22 cellular contexts compared by ENCODE assay signal in genomic region chr19:5696196-5697021, GRCh38. TPM values are rescaled to one million over a fixed set of nuclear protein-coding genes. Genes with fewer than 3 reads are reported as not detected.
DNase-seq lines count a peak whose midpoint lies in the region; ATAC-seq, FAIRE-seq and TF ChIP-seq lines count a peak whose summit lies in the region.
"Had no signal": no experiment of that assay in that cellular context is flagged by ENCODE, and none has a peak within 500 bp of the region (broad histone marks: within the 10 kb centered on the region; RNA-seq: fewer than 3 reads in every experiment).

No MANE protein-coding gene starts in this region.

- peaks cover 16% of the 10 kb centered on the region for H3F3A ChIP-seq in GM23338 (replicated peaks; ENCODE audit: low read depth)

- no peaks in the 10 kb centered on the region for H3K27me3 Mint-ChIP-seq in activated CD4-positive, alpha-beta T cell treated with anti-CD3 and anti-CD28 coated beads, Interleukin-2, amount 10 ng/mL, durations not matched to agents 7 days and 5 days
- H3K27me3 Mint-ChIP-seq in GM23338 (ENCODE audit: insufficient read depth, low read depth, poor library complexity) = peaks cover 50% of the 10 kb centered on the region
- no peaks in the 10 kb centered on the region for H3K27me3 Mint-ChIP-seq in activated T-helper 2 cell treated with anti-CD3 and anti-CD28 coated beads, Interferon-gamma antibody, Interleukin-2, Interleukin-4, amounts not matched to agents 10 μg/mL and 5 μg/mL and 100 μg/mL, durations not matched to agents 14 hours and 24 hours and 36 hours (ENCODE audit: low read depth)

- H3K9me3 Mint-ChIP-seq in activated CD4-positive, alpha-beta T cell treated with anti-CD3 and anti-CD28 coated beads, Interleukin-2, amount 10 ng/mL, durations not matched to agents 7 days and 5 days = no peaks in the 10 kb centered on the region
- H3K9me3 Mint-ChIP-seq in GM23338 = peaks cover 3% of the 10 kb centered on the region; the same call in 2 of the 3 replicates
- H3K9me3 Mint-ChIP-seq in activated T-helper 2 cell treated with anti-CD3 and anti-CD28 coated beads, Interferon-gamma antibody, Interleukin-2, Interleukin-4, amounts not matched to agents 10 μg/mL and 5 μg/mL and 100 μg/mL, durations not matched to agents 14 hours and 24 hours and 36 hours = no peaks in the 10 kb centered on the region
- H3K9me3 Mint-ChIP-seq: immature natural killer cell; T-helper 2 cell treated with Interferon-gamma antibody and Interleukin-4, amounts not matched to agents 5 μg/mL and 100 μg/mL, for 36 hours had no signal

- no peak for DNase-seq in activated CD4-positive, alpha-beta T cell treated with anti-CD3 and anti-CD28 coated beads, Interleukin-2, amount 10 ng/mL, durations not matched to agents 7 days and 5 days
- DNase-seq in activated CD4-positive, alpha-beta T cell treated with anti-CD3 and anti-CD28 coated beads for 48 hours = no peak
- DNase-seq in GM23338 (ENCODE audit: low spot score) (peak; percentile 0), D721Med (ENCODE audit: insufficient read length, low spot score) (no peak), NCI-H446 (lab: John Stamatoyannopoulos, UW) (no peak)
- DNase-seq in activated T-helper 2 cell treated with anti-CD3 and anti-CD28 coated beads, Interferon-gamma antibody, Interleukin-2, Interleukin-4, amounts not matched to agents 10 μg/mL and 5 μg/mL and 100 μg/mL, durations not matched to agents 14 hours and 24 hours and 36 hours (ENCODE audit: low spot score) = no peak
- DNase-seq in stimulated activated naive CD4-positive, alpha-beta T cell (lab: John Stamatoyannopoulos, UW) = no peak
- DNase-seq: activated CD4-positive, CD25-positive, alpha-beta regulatory T cell treated with anti-CD3 and anti-CD28 coated beads, Interleukin-2, amount 50 U/mL, for 72 hours; colonic mucosa; immature natural killer cell; MG63; NCI-H2081; NCI-H774; stimulated activated CD4-positive, alpha-beta T cell treated with anti-CD3 and anti-CD28 coated beads, Interleukin-4, amount 100 ng/mL, for 24 hours; trophoblast cell had no signal

- intact Hi-C loops in activated T-helper 2 cell treated with anti-CD3 and anti-CD28 coated beads, Interferon-gamma antibody, Interleukin-2, Interleukin-4, amounts not matched to agents 10 μg/mL and 5 μg/mL and 100 μg/mL, durations not matched to agents 14 hours and 24 hours and 36 hours (cut with micrococcal nuclease) = no loop called here

- no peak for TF ChIP-seq CTCF in GM23338 (conservative IDR thresholded peaks at IDR 0.05; ENCODE audit: low read depth in 2 of 2)
- TF ChIP-seq CTCF in D721Med (IDR thresholded peaks at IDR 0.05; ENCODE audit: insufficient read depth, missing control alignments) = no peak

- FAIRE-seq in D721Med (lab: Jason Lieb, UNC) = no peak
- FAIRE-seq: A204.1 had no signal

- peaks cover 10% of the 10 kb centered on the region for H3K4me1 Mint-ChIP-seq in activated CD4-positive, alpha-beta T cell treated with anti-CD3 and anti-CD28 coated beads, Interleukin-2, amount 10 ng/mL, durations not matched to agents 7 days and 5 days
- H3K4me1 Mint-ChIP-seq in GM23338 = 0 out of 3 replicates have a peak, but pooled peaks cover 4% of the 10 kb centered on the region
- H3K4me1 Mint-ChIP-seq in activated T-helper 2 cell treated with anti-CD3 and anti-CD28 coated beads, Interferon-gamma antibody, Interleukin-2, Interleukin-4, amounts not matched to agents 10 μg/mL and 5 μg/mL and 100 μg/mL, durations not matched to agents 14 hours and 24 hours and 36 hours (ENCODE audit: low read depth) = peaks cover 7% of the 10 kb centered on the region

- no peak overlapping the region for H3K4me2 ChIP-seq in GM23338

- H3K36me3 Mint-ChIP-seq in activated CD4-positive, alpha-beta T cell treated with anti-CD3 and anti-CD28 coated beads, Interleukin-2, amount 10 ng/mL, durations not matched to agents 7 days and 5 days (ENCODE audit: low read depth) = peaks cover 33% of the 10 kb centered on the region
- peaks cover 83% of the 10 kb centered on the region for H3K36me3 Mint-ChIP-seq in GM23338 (ENCODE audit: low read depth)
- H3K36me3 Mint-ChIP-seq in activated T-helper 2 cell treated with anti-CD3 and anti-CD28 coated beads, Interferon-gamma antibody, Interleukin-2, Interleukin-4, amounts not matched to agents 10 μg/mL and 5 μg/mL and 100 μg/mL, durations not matched to agents 14 hours and 24 hours and 36 hours (ENCODE audit: low read depth) = peaks cover 69% of the 10 kb centered on the region

- no peaks in the 10 kb centered on the region for H3K9me3 ChIP-seq in mesodermal cell (ENCODE audit: control insufficient read depth, low read length)
- H3K9me3 ChIP-seq: colonic mucosa, MG63 had no signal

- H3K36me3 ChIP-seq in GM23338 (ENCODE audit: insufficient read depth) (no peaks in the 10 kb centered on the region), mesodermal cell (ENCODE audit: control insufficient read depth, insufficient read depth, low read length) (peaks cover 74% of the 10 kb centered on the region)

- WGBS in mesodermal cell (ENCODE audit: insufficient coverage in 2 of 2), 2 experiments = 93 to 94% methylated on average over 39 to 42 of the region's 42 CpGs

- H3K4me3 ChIP-seq in GM23338 (no peak overlapping the region), mesodermal cell (ENCODE audit: extremely low read depth, insufficient read depth, low read length, poor library complexity, severe bottlenecking) (no peak overlapping the region)
- H3K4me3 ChIP-seq: colonic mucosa, MG63 had no signal

- H3K27me3 ChIP-seq in GM23338 (ENCODE audit: insufficient read depth) = no peaks in the 10 kb centered on the region
- H3K27me3 ChIP-seq: colonic mucosa, MG63 had no signal

- peaks cover 13% of the 10 kb centered on the region; the same call in 1 of the 2 replicates for H4K20me1 ChIP-seq in GM23338 (replicated peaks; ENCODE audit: insufficient read depth)

- H3K9me2 ChIP-seq in GM23338 (ENCODE audit: insufficient read depth) = no peaks in the 10 kb centered on the region

- H3K79me2 ChIP-seq in GM23338 (replicated peaks; ENCODE audit: insufficient read depth) = peaks cover 13% of the 10 kb centered on the region

- H3K27ac Mint-ChIP-seq in activated CD4-positive, alpha-beta T cell treated with anti-CD3 and anti-CD28 coated beads, Interleukin-2, amount 10 ng/mL, durations not matched to agents 7 days and 5 days = peak overlapping the region; percentile 46
- no peak overlapping the region for H3K27ac Mint-ChIP-seq in GM23338
- H3K27ac Mint-ChIP-seq in activated T-helper 2 cell treated with anti-CD3 and anti-CD28 coated beads, Interferon-gamma antibody, Interleukin-2, Interleukin-4, amounts not matched to agents 10 μg/mL and 5 μg/mL and 100 μg/mL, durations not matched to agents 14 hours and 24 hours and 36 hours = peak overlapping the region; percentile 26
- H3K27ac Mint-ChIP-seq: immature natural killer cell; T-helper 2 cell treated with Interferon-gamma antibody and Interleukin-4, amounts not matched to agents 5 μg/mL and 100 μg/mL, for 36 hours had no signal

- POLR2A ChIA-PET in activated CD4-positive, alpha-beta T cell treated with anti-CD3 and anti-CD28 coated beads, Interleukin-2, amount 10 ng/mL, durations not matched to agents 7 days and 5 days (lab: Charles Lee) = no interaction called here

- H3K4me1 ChIP-seq in GM23338 (ENCODE audit: insufficient read depth) (no peaks in the 10 kb centered on the region), mesodermal cell (ENCODE audit: control insufficient read depth, insufficient read depth, low read length, poor library complexity, severe bottlenecking) (peaks cover 7% of the 10 kb centered on the region)

- CTCF ChIA-PET in activated CD4-positive, alpha-beta T cell treated with anti-CD3 and anti-CD28 coated beads, Interleukin-2, amount 10 ng/mL, durations not matched to agents 7 days and 5 days (lab: Charles Lee) = interaction anchor here (1.2 to 1.4 kb wide), 2 partner anchors 9 to 108 kb away, joined by 3 to 4 read pairs; partner anchors contain the start of gene NRTN

- no peak for ATAC-seq in GM23338

- no peak overlapping the region for H2AFZ ChIP-seq in GM23338

- H3K4me3 Mint-ChIP-seq in activated CD4-positive, alpha-beta T cell treated with anti-CD3 and anti-CD28 coated beads, Interleukin-2, amount 10 ng/mL, durations not matched to agents 7 days and 5 days = no peak overlapping the region
- H3K4me3 Mint-ChIP-seq in GM23338 = no peak overlapping the region
- H3K4me3 Mint-ChIP-seq in activated T-helper 2 cell treated with anti-CD3 and anti-CD28 coated beads, Interferon-gamma antibody, Interleukin-2, Interleukin-4, amounts not matched to agents 10 μg/mL and 5 μg/mL and 100 μg/mL, durations not matched to agents 14 hours and 24 hours and 36 hours (ENCODE audit: low read depth) = no peak overlapping the region
- H3K4me3 Mint-ChIP-seq: immature natural killer cell; T-helper 2 cell treated with Interferon-gamma antibody and Interleukin-4, amounts not matched to agents 5 μg/mL and 100 μg/mL, for 36 hours had no signal

- no peak overlapping the region for H3K27ac ChIP-seq in GM23338 (ENCODE audit: low read depth)
- H3K27ac ChIP-seq in mesodermal cell (ENCODE audit: low read depth, low read length, severe bottlenecking) = peak overlapping the region; percentile 36
- H3K27ac ChIP-seq: C4-2B, colonic mucosa had no signal

RNA-seq across cellular contexts. Expression of gene RPL36, which starts 6.3 kb away (rescaled TPM):
- total RNA-seq in activated CD4-positive, alpha-beta T cell treated with anti-CD3 and anti-CD28 coated beads, Interleukin-2, amount 10 ng/mL, durations not matched to agents 7 days and 5 days = 100 to 1,000 TPM; 880 to 925 TPM
- 575 and 895 TPM in 2 replicates for total RNA-seq in GM23338 (2014; rRNA removed; shearing (Covaris generic))
- polyA plus RNA-seq in GM23338 (2016; fragmentation: Nextera tagmentation; extraction: Ambion mirVana) = 3,204 and 3,480 TPM in 2 replicates
- total RNA-seq in activated T-helper 2 cell treated with anti-CD3 and anti-CD28 coated beads, Interferon-gamma antibody, Interleukin-2, Interleukin-4, amounts not matched to agents 10 μg/mL and 5 μg/mL and 100 μg/mL, durations not matched to agents 14 hours and 24 hours and 36 hours = 996 and 1,031 TPM in 2 replicates
- polyA plus RNA-seq in mesodermal cell (2013, experiment 1 of 2) = 928 TPM
- 834 TPM for polyA plus RNA-seq in mesodermal cell (2013, experiment 2 of 2)

RNA-seq across cellular contexts. Expression of gene HSD11B1L, which starts 15.6 kb away (rescaled TPM):
- total RNA-seq in activated CD4-positive, alpha-beta T cell treated with anti-CD3 and anti-CD28 coated beads, Interleukin-2, amount 10 ng/mL, durations not matched to agents 7 days and 5 days = 1 to 10 TPM; 2.0 TPM
- total RNA-seq in GM23338 (2014; rRNA removed; shearing (Covaris generic)) = 12.9 and 14.6 TPM in 2 replicates
- polyA plus RNA-seq in GM23338 (2016; fragmentation: Nextera tagmentation; extraction: Ambion mirVana) = 17.8 and 18.4 TPM in 2 replicates
- 2.0 and 2.5 TPM in 2 replicates for total RNA-seq in activated T-helper 2 cell treated with anti-CD3 and anti-CD28 coated beads, Interferon-gamma antibody, Interleukin-2, Interleukin-4, amounts not matched to agents 10 μg/mL and 5 μg/mL and 100 μg/mL, durations not matched to agents 14 hours and 24 hours and 36 hours
- polyA plus RNA-seq in mesodermal cell (2013, experiment 1 of 2) = 28.3 TPM
- 23.2 TPM for polyA plus RNA-seq in mesodermal cell (2013, experiment 2 of 2)

RNA-seq across cellular contexts. Expression of gene MICOS13, which starts 16.1 kb away (rescaled TPM):
- total RNA-seq in activated CD4-positive, alpha-beta T cell treated with anti-CD3 and anti-CD28 coated beads, Interleukin-2, amount 10 ng/mL, durations not matched to agents 7 days and 5 days = 10 to 100 TPM; 43.5 to 48.2 TPM
- 9.1 and 15.5 TPM in 2 replicates for total RNA-seq in GM23338 (2014; rRNA removed; shearing (Covaris generic))
- 54.6 and 63.8 TPM in 2 replicates for polyA plus RNA-seq in GM23338 (2016; fragmentation: Nextera tagmentation; extraction: Ambion mirVana)
- 54.3 and 60.9 TPM in 2 replicates for total RNA-seq in activated T-helper 2 cell treated with anti-CD3 and anti-CD28 coated beads, Interferon-gamma antibody, Interleukin-2, Interleukin-4, amounts not matched to agents 10 μg/mL and 5 μg/mL and 100 μg/mL, durations not matched to agents 14 hours and 24 hours and 36 hours
- polyA plus RNA-seq in mesodermal cell (2013, experiment 1 of 2) = 32.5 TPM
- polyA plus RNA-seq in mesodermal cell (2013, experiment 2 of 2) = 27.0 TPM

RNA-seq across cellular contexts. Expression of gene LONP1, which starts 23.5 kb away (rescaled TPM):
- total RNA-seq in activated CD4-positive, alpha-beta T cell treated with anti-CD3 and anti-CD28 coated beads, Interleukin-2, amount 10 ng/mL, durations not matched to agents 7 days and 5 days = 10 to 100 TPM; 71.7 to 79.6 TPM
- 123 and 137 TPM in 2 replicates for total RNA-seq in GM23338 (2014; rRNA removed; shearing (Covaris generic))
- 64.5 and 68.6 TPM in 2 replicates for polyA plus RNA-seq in GM23338 (2016; fragmentation: Nextera tagmentation; extraction: Ambion mirVana)
- total RNA-seq in activated T-helper 2 cell treated with anti-CD3 and anti-CD28 coated beads, Interferon-gamma antibody, Interleukin-2, Interleukin-4, amounts not matched to agents 10 μg/mL and 5 μg/mL and 100 μg/mL, durations not matched to agents 14 hours and 24 hours and 36 hours = 192 and 196 TPM in 2 replicates
- polyA plus RNA-seq in mesodermal cell (2013, experiment 1 of 2) = 57.1 TPM
- polyA plus RNA-seq in mesodermal cell (2013, experiment 2 of 2) = 50.6 TPM

RNA-seq across cellular contexts. Expression of gene CATSPERD, which starts 24.0 kb away (rescaled TPM):
- total RNA-seq in activated CD4-positive, alpha-beta T cell treated with anti-CD3 and anti-CD28 coated beads, Interleukin-2, amount 10 ng/mL, durations not matched to agents 7 days and 5 days = not detected
- total RNA-seq in GM23338 (2014; rRNA removed; shearing (Covaris generic)) = 0.17 TPM in 1 of 2 replicates, not detected in the other
- 0.56 TPM in 1 of 2 replicates, not detected in the other for polyA plus RNA-seq in GM23338 (2016; fragmentation: Nextera tagmentation; extraction: Ambion mirVana)
- total RNA-seq in activated T-helper 2 cell treated with anti-CD3 and anti-CD28 coated beads, Interferon-gamma antibody, Interleukin-2, Interleukin-4, amounts not matched to agents 10 μg/mL and 5 μg/mL and 100 μg/mL, durations not matched to agents 14 hours and 24 hours and 36 hours = not detected in 2 replicates
- not detected for polyA plus RNA-seq in mesodermal cell (2013, experiment 1 of 2)
- polyA plus RNA-seq in mesodermal cell (2013, experiment 2 of 2) = not detected
- total RNA-seq: colonic mucosa, epithelial cell of proximal tubule, HT1080 had no signal
- polyA plus RNA-seq: immature natural killer cell, neural cell had no signal
